29 cellular contexts compared by ENCODE assay signal in the genomic region with DNA sequence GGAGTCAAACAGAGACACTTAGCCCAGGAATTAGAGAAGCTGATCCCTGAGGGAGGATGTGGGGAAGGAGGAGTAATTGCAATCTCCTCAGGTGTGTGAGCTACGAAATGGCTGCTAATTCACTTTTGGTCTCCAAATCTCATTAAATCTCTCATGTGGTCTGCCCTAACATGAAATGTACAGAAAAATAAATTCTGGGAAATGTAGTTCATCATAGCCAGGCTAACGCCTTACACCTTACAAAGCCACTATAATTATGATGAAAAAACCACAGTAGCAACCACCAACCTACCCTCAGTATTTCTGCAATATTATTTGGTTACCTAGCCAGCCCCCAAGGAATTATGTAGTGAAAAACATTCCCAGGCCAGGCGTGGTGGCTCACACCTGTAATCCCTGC.
"Had no signal": no experiment of that assay in that cellular context is flagged by ENCODE, and none has a peak within 500 bp of the region (broad histone marks: within the 10 kb centered on the region; RNA-seq: fewer than 3 reads in every experiment).

No MANE protein-coding gene starts in this region.

- H3K4me1 ChIP-seq: pancreas, prostate gland, right lobe of liver, sigmoid colon, suprapubic skin, thyroid gland, vagina had no signal

- H3K4me3 Mint-ChIP-seq: naive B cell; naive thymus-derived CD8-positive, alpha-beta T cell; nephron progenitor cell; neural crest cell; stimulated activated effector memory CD8-positive, alpha-beta T cell treated with anti-CD3 and anti-CD28 coated beads, Interleukin-12 subunit alpha, Interleukin-12 subunit beta, amount 100 ng/mL, for 72 hours; stimulated activated naive CD8-positive, alpha-beta T cell treated with anti-CD3 and anti-CD28 coated beads, Interleukin-15, amount 100 ng/mL, for 72 hours had no signal

- DNase-seq: naive B cell; naive thymus-derived CD8-positive, alpha-beta T cell; nephron progenitor cell; nucleus accumbens; pancreas; retina; right lobe of liver; sigmoid colon; small intestine; stimulated activated CD4-positive, alpha-beta T cell treated with anti-CD3 and anti-CD28 coated beads, Interleukin-15, amount 100 ng/mL, for 24 hours; stimulated activated CD4-positive, alpha-beta T cell treated with anti-CD3 and anti-CD28 coated beads, Interleukin-2, amount 100 ng/mL, for 24 hours; stimulated activated CD4-positive, alpha-beta T cell treated with anti-CD3 and anti-CD28 coated beads, Interleukin-2, amount 100 ng/mL, for 48 hours; stimulated activated CD4-positive, alpha-beta T cell treated with anti-CD3 and anti-CD28 coated beads, Interleukin-4, amount 100 ng/mL, for 24 hours; stimulated activated naive CD4-positive, alpha-beta T cell; stimulated activated naive CD8-positive, alpha-beta T cell treated with anti-CD3 and anti-CD28 coated beads, Interleukin-15, amount 100 ng/mL, for 72 hours; stimulated activated naive CD8-positive, alpha-beta T cell treated with anti-CD3 and anti-CD28 coated beads, Interleukin-15, Interleukin-2, amounts not matched to agents 100 U/mL and 50 U/mL, for 24 hours; substantia nigra; thyroid gland; upper lobe of left lung had no signal

- H3K27ac ChIP-seq: neutrophil, pancreas, prostate gland, right atrium auricular region, right lobe of liver, sigmoid colon, suprapubic skin, thoracic aorta, thyroid gland, tibial nerve, upper lobe of left lung, vagina had no signal

- H3K9me3 ChIP-seq: neutrophil, pancreas, prostate gland, right atrium auricular region, right lobe of liver, sigmoid colon, suprapubic skin, thoracic aorta, thyroid gland, tibial nerve, upper lobe of left lung, vagina had no signal

- H3K36me3 Mint-ChIP-seq: naive B cell; naive thymus-derived CD8-positive, alpha-beta T cell; stimulated activated effector memory CD8-positive, alpha-beta T cell treated with anti-CD3 and anti-CD28 coated beads, Interleukin-12 subunit alpha, Interleukin-12 subunit beta, amount 100 ng/mL, for 72 hours had no signal

- H3K27ac Mint-ChIP-seq: naive B cell; naive thymus-derived CD8-positive, alpha-beta T cell; nephron progenitor cell; stimulated activated effector memory CD8-positive, alpha-beta T cell treated with anti-CD3 and anti-CD28 coated beads, Interleukin-12 subunit alpha, Interleukin-12 subunit beta, amount 100 ng/mL, for 72 hours had no signal

- H3K9me3 Mint-ChIP-seq: stimulated activated naive CD8-positive, alpha-beta T cell treated with anti-CD3 and anti-CD28 coated beads, Interleukin-15, amount 100 ng/mL, for 72 hours had no signal

- H3K4me3 ChIP-seq: pancreas, prostate gland, right atrium auricular region, right lobe of liver, sigmoid colon, suprapubic skin, thoracic aorta, thyroid gland, tibial nerve, upper lobe of left lung, vagina had no signal

- ATAC-seq: naive thymus-derived CD8-positive, alpha-beta T cell; pancreas; right lobe of liver; stimulated activated effector memory CD8-positive, alpha-beta T cell treated with anti-CD3 and anti-CD28 coated beads, Interleukin-12 subunit alpha, Interleukin-12 subunit beta, amount 100 ng/mL, for 72 hours; stimulated activated naive CD8-positive, alpha-beta T cell treated with anti-CD3 and anti-CD28 coated beads, Interleukin-15, amount 100 ng/mL, for 72 hours; stimulated activated naive CD8-positive, alpha-beta T cell treated with anti-CD3 and anti-CD28 coated beads, Interleukin-15, Interleukin-2, amounts not matched to agents 100 U/mL and 50 U/mL, for 24 hours had no signal

- H3K4me1 Mint-ChIP-seq: naive B cell; naive thymus-derived CD8-positive, alpha-beta T cell had no signal

- H3K27me3 ChIP-seq: neutrophil, pancreas, right atrium auricular region, right lobe of liver, sigmoid colon, suprapubic skin, thyroid gland, tibial nerve, upper lobe of left lung, vagina had no signal

- H3K36me3 ChIP-seq: neutrophil, pancreas, prostate gland, right atrium auricular region, right lobe of liver, sigmoid colon, suprapubic skin, thoracic aorta, thyroid gland, tibial nerve, upper lobe of left lung, vagina had no signal

- H3K27me3 Mint-ChIP-seq: naive B cell had no signal

- FAIRE-seq: pancreas, small intestine, urothelium cell line had no signal
